ENCODE assay signal across 30 cellular contexts in the genomic region with DNA sequence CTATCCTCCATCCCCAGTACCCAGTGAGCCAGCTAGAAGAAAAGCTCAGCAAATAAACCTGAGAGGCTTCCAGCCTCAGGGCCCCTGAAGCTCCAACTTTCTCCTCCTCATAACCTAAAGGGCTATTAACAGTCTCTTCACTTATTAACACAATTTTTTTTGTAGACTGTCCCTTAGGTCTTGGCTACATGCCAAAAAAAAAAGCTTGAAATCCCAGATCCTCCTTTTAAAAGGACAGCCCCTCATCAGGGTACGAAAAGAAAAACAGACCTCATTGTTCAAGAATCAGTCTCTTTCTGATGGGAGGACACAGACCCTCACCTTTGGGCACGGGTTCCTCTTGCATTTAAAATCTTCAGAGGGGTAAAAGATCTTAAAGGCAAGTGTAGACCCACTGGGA.
"Had no signal": no experiment of that assay in that cellular context is flagged by ENCODE, and none has a peak within 500 bp of the region (broad histone marks: within the 10 kb centered on the region; RNA-seq: fewer than 3 reads in every experiment).

No MANE protein-coding gene starts in this region.

- H3K27ac ChIP-seq: adrenal gland, body of pancreas, esophagus muscularis mucosa, foreskin keratinocyte, pancreas, prostate gland, sigmoid colon, stomach, thyroid gland, upper lobe of right lung had no signal

- DNase-seq: activated CD4-positive, alpha-beta memory T cell treated with anti-CD3 and anti-CD28 coated beads for 36 hours; activated CD4-positive, alpha-beta T cell treated with anti-CD3 and anti-CD28 coated beads, Interleukin-2, amount 10 ng/mL, durations not matched to agents 24 days and 14 days; activated CD4-positive, CD25-positive, alpha-beta regulatory T cell treated with anti-CD3 and anti-CD28 coated beads, Interleukin-2, amount 50 U/mL, for 72 hours; activated CD8-positive, alpha-beta memory T cell treated with anti-CD3 and anti-CD28 coated beads, Interleukin-2, amount 50 U/mL, for 4 hours; activated effector memory CD4-positive, alpha-beta T cell treated with anti-CD3 and anti-CD28 coated beads, Interleukin-2, amount 50 U/mL, for 16 hours; activated naive CD4-positive, alpha-beta T cell treated with anti-CD3 and anti-CD28 coated beads for 36 hours; activated naive CD8-positive, alpha-beta T cell treated with anti-CD3 and anti-CD28 coated beads for 36 hours; activated T-cell treated with anti-CD3 and anti-CD28 coated beads, Interleukin-2, amount 50 U/mL, for 1 hour; adrenal gland; aorta; body of pancreas; dermis blood vessel endothelial cell; effector CD4-positive, alpha-beta T cell; foreskin keratinocyte; islet precursor cell; left cardiac atrium; mammary epithelial cell; midbrain; naive thymus-derived CD4-positive, alpha-beta T cell; nucleus accumbens; pancreas; retina; sigmoid colon; small intestine; stimulated activated naive B cell treated with anti-CD40 and anti-IgM and Interleukin-4, amounts not matched to agents 10 μg/mL and 1 μg/mL and 100 μg/mL, for 72 hours; stomach; thyroid gland; upper lobe of right lung had no signal

- H3K4me1 ChIP-seq: body of pancreas, foreskin keratinocyte, pancreas, prostate gland, thyroid gland, upper lobe of right lung had no signal

- ATAC-seq: body of pancreas; foreskin keratinocyte; left cardiac atrium; naive thymus-derived CD4-positive, alpha-beta T cell; pancreas; stimulated activated naive B cell treated with anti-CD40 and anti-IgM and Interleukin-4, amounts not matched to agents 10 μg/mL and 1 μg/mL and 100 μg/mL, for 72 hours; upper lobe of right lung had no signal

- H3K4me3 ChIP-seq: adrenal gland, body of pancreas, esophagus muscularis mucosa, pancreas, prostate gland, sigmoid colon, stomach, thyroid gland, upper lobe of right lung had no signal

- H3K9me3 ChIP-seq: adrenal gland, body of pancreas, esophagus muscularis mucosa, pancreas, prostate gland, sigmoid colon, stomach, thyroid gland, upper lobe of right lung had no signal

- H3K36me3 ChIP-seq: adrenal gland, esophagus muscularis mucosa, pancreas, prostate gland, sigmoid colon, stomach, thyroid gland, upper lobe of right lung had no signal

- H3K27me3 ChIP-seq: body of pancreas, pancreas, thyroid gland had no signal
